Comparison of ENCODE assay signal across 26 cellular contexts in genomic region chr4:40601641-40602040, GRCh38. TPM values are rescaled to one million over a fixed set of nuclear protein-coding genes. Genes with fewer than 3 reads are reported as not detected.
A peak's percentile ranks its signal among the peaks of the same experiment; 100 is the strongest.
DNase-seq lines count a peak whose midpoint lies in the region; ATAC-seq and TF ChIP-seq lines count a peak whose summit lies in the region.
"Had no signal": no experiment of that assay in that cellular context is flagged by ENCODE, and none has a peak within 500 bp of the region (broad histone marks: within the 10 kb centered on the region; RNA-seq: fewer than 3 reads in every experiment).

No MANE protein-coding gene starts in this region.

- H3K27me3 ChIP-seq in BLaER1 (no peaks in the 10 kb centered on the region), HL-60 (ENCODE audit: insufficient read depth, poor library complexity, severe bottlenecking) (no peaks in the 10 kb centered on the region), lung (ENCODE audit: control insufficient read depth, insufficient read depth) (no peaks in the 10 kb centered on the region)
- H3K27me3 ChIP-seq: dorsolateral prefrontal cortex, ovary, tibial artery had no signal

- peaks cover 8% of the 10 kb centered on the region for H3K4me1 ChIP-seq in BLaER1
- no peaks in the 10 kb centered on the region for H3K4me1 ChIP-seq in lung (ENCODE audit: control insufficient read depth in 2 of 2, insufficient read depth in 2 of 2, low read length in 2 of 2)
- H3K4me1 ChIP-seq: tibial artery had no signal

- H3K4me2 ChIP-seq in BLaER1: peak overlapping the region; percentile 18; the same call in 1 of the 2 replicates

- H3K36me3 ChIP-seq in BLaER1 (no peaks in the 10 kb centered on the region), lung (ENCODE audit: control insufficient read depth in 2 of 2, insufficient read depth in 2 of 2, low read length in 2 of 2) (no peaks in the 10 kb centered on the region)
- H3K36me3 ChIP-seq: ovary, tibial artery had no signal

- H3K9me3 ChIP-seq in BLaER1 (peaks cover 6% of the 10 kb centered on the region; the same call in 1 of the 2 replicates), lung (ENCODE audit: control insufficient read depth in 2 of 2, insufficient read depth in 1 of 2, low read length in 1 of 2) (no peaks in the 10 kb centered on the region)
- H3K9me3 ChIP-seq: ovary, tibial artery had no signal

- peaks cover 4% of the 10 kb centered on the region for H3K9me3 Mint-ChIP-seq in nephron progenitor cell

- H3K4me3 ChIP-seq in BLaER1: no peak overlapping the region
- H3K4me3 ChIP-seq in HL-60 (replicated peaks; ENCODE audit: insufficient read depth, low read length): no peak overlapping the region
- no peak overlapping the region for H3K4me3 ChIP-seq in lung
- H3K4me3 ChIP-seq: dorsolateral prefrontal cortex, ovary, tibial artery had no signal

- DNase-seq in HL-60 (ENCODE audit: low read depth in 1 of 2, low spot score in 1 of 2) (peak; percentile 56 to 92), SKM-1 (lab: John Stamatoyannopoulos, UW; ENCODE audit: unreplicated experiment) (peak; percentile 88), lung (ENCODE audit: low spot score) (no peak), nephron progenitor cell (no peak), NAMALWA (ENCODE audit: low spot score) (no peak), NCI-H1105 (lab: John Stamatoyannopoulos, UW) (no peak)
- DNase-seq: activated CD4-positive, alpha-beta T cell treated with anti-CD3 and anti-CD28 coated beads, Interleukin-2, amount 50 U/mL, for 4 hours; activated gamma-delta T cell treated with Interleukin-2 at 50 U/mL for 16 hours; caudate nucleus; CD4-positive, alpha-beta memory T cell; dorsolateral prefrontal cortex; foreskin fibroblast; H7; mammary epithelial cell; NCI-H1436 treated with DMSO at 0.1 percent for 48 hours; NCI-H524; OCI-M1; ovary; SHP77; stimulated activated naive CD4-positive, alpha-beta T cell; T-helper 2 cell had no signal

- H3K36me3 Mint-ChIP-seq in nephron progenitor cell (ENCODE audit: low read depth): peaks cover 6% of the 10 kb centered on the region
- H3K36me3 Mint-ChIP-seq: CD4-positive, alpha-beta memory T cell had no signal

- ATAC-seq in lung (ENCODE audit: insufficient read depth, low FRiP score) (peak; percentile 45), HG03196 (IDR thresholded peaks at IDR 0.05; ENCODE audit: unreplicated experiment) (no peak)

- H3K9ac ChIP-seq in BLaER1: no peak overlapping the region

- no peak overlapping the region for H3K27ac Mint-ChIP-seq in nephron progenitor cell
- H3K27ac Mint-ChIP-seq: CD4-positive, alpha-beta memory T cell had no signal

- H3K27ac ChIP-seq in BLaER1: no peak overlapping the region; the same call in 1 of the 2 replicates
- H3K27ac ChIP-seq in HL-60 (replicated peaks): peak overlapping the region; percentile 88
- peak overlapping the region in 1 of 2 donors; percentile 51 for H3K27ac ChIP-seq in lung (ENCODE audit: low read depth in 1 of 2, low read length in 1 of 2)
- H3K27ac ChIP-seq: dorsolateral prefrontal cortex, epithelial cell of prostate, ovary, tibial artery, VCaP had no signal

- WGBS in lung, 2 donors: 33 to 69% methylated on average over 7 of the region's 7 CpGs

- TF ChIP-seq CTCF in HL-60 (IDR thresholded peaks at IDR 0.05; ENCODE audit: insufficient read depth, low read length) (no peak), lung (IDR thresholded peaks at IDR 0.05; ENCODE audit: control extremely low read depth, extremely low read depth) (no peak), nephron progenitor cell (IDR thresholded peaks at IDR 0.05) (no peak)

- H3K27me3 Mint-ChIP-seq in nephron progenitor cell (ENCODE audit: low read depth, poor library complexity): peaks cover 8% of the 10 kb centered on the region
- H3K27me3 Mint-ChIP-seq: CD4-positive, alpha-beta memory T cell had no signal

- H3K4me3 Mint-ChIP-seq in nephron progenitor cell: no peak overlapping the region
- H3K4me3 Mint-ChIP-seq: CD4-positive, alpha-beta memory T cell had no signal

- peaks cover 14% of the 10 kb centered on the region for H3K4me1 Mint-ChIP-seq in nephron progenitor cell
- H3K4me1 Mint-ChIP-seq: CD4-positive, alpha-beta memory T cell had no signal

- H4K20me1 ChIP-seq in BLaER1: no peaks in the 10 kb centered on the region

RNA-seq across cellular contexts. Expression of gene RBM47, which starts 28.0 kb away (rescaled TPM):
- 100 to 1,000 TPM; 112 to 119 TPM for total RNA-seq in lung
- 10 to 100 TPM; 25.9 to 76.2 TPM for polyA plus RNA-seq in lung

Comparison
In these comparisons a context has a peak if more than half of its experiments do, and no peak if none do; other contexts are left out.
1. DNase-seq: peak in HL-60 (2 of 2) and SKM-1 (single experiment); none in lung (single experiment), nephron progenitor cell (single experiment), NAMALWA (single experiment) and NCI-H1105 (single experiment).